ENCODE assay signal across 15 cellular contexts in genomic region chr3:17973559-17973906, GRCh38.
"Had no signal": no experiment of that assay in that cellular context is flagged by ENCODE, and none has a peak within 500 bp of the region (broad histone marks: within the 10 kb centered on the region; RNA-seq: fewer than 3 reads in every experiment).

No MANE protein-coding gene starts in this region.

- H3K4me3 Mint-ChIP-seq: activated B cell treated with CpG ODN at 0.5 μM for 24 hours; activated CD4-positive, alpha-beta T cell treated with anti-CD3 and anti-CD28 coated beads, Interleukin-2, amount 10 ng/mL, durations not matched to agents 24 days and 14 days; activated naive CD8-positive, alpha-beta T cell treated with anti-CD3 and anti-CD28 coated beads for 36 hours; activated T-helper 1 cell treated with anti-CD3 and anti-CD28 coated beads, Interleukin-12 subunit alpha, Interleukin-12 subunit beta, Interleukin-2, Interleukin-4 antibody, amounts not matched to agents 30 ng/mL and 10 ng/mL and 1 ng/mL, durations not matched to agents 14 hours and 24 hours and 36 hours; central memory CD8-positive, alpha-beta T cell; stimulated activated naive CD8-positive, alpha-beta T cell treated with anti-CD3 and anti-CD28 coated beads, Interleukin-15, Interleukin-2, amounts not matched to agents 100 ng/mL and 50 ng/mL, for 24 hours had no signal

- H3K4me1 ChIP-seq: right atrium auricular region, upper lobe of right lung had no signal

- H3K4me1 Mint-ChIP-seq: activated B cell treated with CpG ODN at 0.5 μM for 24 hours; activated CD4-positive, alpha-beta T cell treated with anti-CD3 and anti-CD28 coated beads, Interleukin-2, amount 10 ng/mL, durations not matched to agents 24 days and 14 days; activated naive CD8-positive, alpha-beta T cell treated with anti-CD3 and anti-CD28 coated beads for 36 hours; central memory CD8-positive, alpha-beta T cell had no signal

- H3K27ac Mint-ChIP-seq: activated B cell treated with CpG ODN at 0.5 μM for 24 hours; activated CD4-positive, alpha-beta T cell treated with anti-CD3 and anti-CD28 coated beads, Interleukin-2, amount 10 ng/mL, durations not matched to agents 24 days and 14 days; activated naive CD8-positive, alpha-beta T cell treated with anti-CD3 and anti-CD28 coated beads for 36 hours; activated T-helper 1 cell treated with anti-CD3 and anti-CD28 coated beads, Interleukin-12 subunit alpha, Interleukin-12 subunit beta, Interleukin-2, Interleukin-4 antibody, amounts not matched to agents 30 ng/mL and 10 ng/mL and 1 ng/mL, durations not matched to agents 14 hours and 24 hours and 36 hours; stimulated activated naive CD8-positive, alpha-beta T cell treated with anti-CD3 and anti-CD28 coated beads, Interleukin-15, Interleukin-2, amounts not matched to agents 100 ng/mL and 50 ng/mL, for 24 hours had no signal

- H3K36me3 Mint-ChIP-seq: activated naive CD8-positive, alpha-beta T cell treated with anti-CD3 and anti-CD28 coated beads for 36 hours; brain had no signal

- H3K4me3 ChIP-seq: coronary artery, esophagus squamous epithelium, lung, right atrium auricular region, upper lobe of right lung had no signal

- H3K9me3 ChIP-seq: esophagus squamous epithelium, right atrium auricular region, upper lobe of right lung had no signal

- H3K27me3 Mint-ChIP-seq: activated naive CD8-positive, alpha-beta T cell treated with anti-CD3 and anti-CD28 coated beads for 36 hours; stimulated activated naive CD8-positive, alpha-beta T cell treated with anti-CD3 and anti-CD28 coated beads, Interleukin-15, Interleukin-2, amounts not matched to agents 100 ng/mL and 50 ng/mL, for 24 hours had no signal

- DNase-seq: activated B cell treated with CpG ODN at 0.5 μM for 24 hours; activated naive CD8-positive, alpha-beta T cell treated with anti-CD3 and anti-CD28 coated beads for 36 hours; amygdala; esophagus squamous epithelium; left colon; upper lobe of right lung had no signal

- H3K36me3 ChIP-seq: esophagus squamous epithelium, right atrium auricular region, upper lobe of right lung had no signal

- ATAC-seq: upper lobe of right lung had no signal

- H3K9me3 Mint-ChIP-seq: activated B cell treated with CpG ODN at 0.5 μM for 24 hours; activated CD4-positive, alpha-beta T cell treated with anti-CD3 and anti-CD28 coated beads, Interleukin-2, amount 10 ng/mL, durations not matched to agents 24 days and 14 days; activated naive CD8-positive, alpha-beta T cell treated with anti-CD3 and anti-CD28 coated beads for 36 hours; activated T-helper 1 cell treated with anti-CD3 and anti-CD28 coated beads, Interleukin-12 subunit alpha, Interleukin-12 subunit beta, Interleukin-2, Interleukin-4 antibody, amounts not matched to agents 30 ng/mL and 10 ng/mL and 1 ng/mL, durations not matched to agents 14 hours and 24 hours and 36 hours; brain; central memory CD8-positive, alpha-beta T cell; stimulated activated naive CD8-positive, alpha-beta T cell treated with anti-CD3 and anti-CD28 coated beads, Interleukin-15, Interleukin-2, amounts not matched to agents 100 ng/mL and 50 ng/mL, for 24 hours had no signal

- H3K27me3 ChIP-seq: esophagus squamous epithelium, right atrium auricular region, upper lobe of right lung had no signal

- H3K27ac ChIP-seq: coronary artery, esophagus squamous epithelium, right atrium auricular region, upper lobe of right lung had no signal

- FAIRE-seq: TTC549 had no signal
